Comparison of ENCODE assay signal across 14 cellular contexts in the genomic region with DNA sequence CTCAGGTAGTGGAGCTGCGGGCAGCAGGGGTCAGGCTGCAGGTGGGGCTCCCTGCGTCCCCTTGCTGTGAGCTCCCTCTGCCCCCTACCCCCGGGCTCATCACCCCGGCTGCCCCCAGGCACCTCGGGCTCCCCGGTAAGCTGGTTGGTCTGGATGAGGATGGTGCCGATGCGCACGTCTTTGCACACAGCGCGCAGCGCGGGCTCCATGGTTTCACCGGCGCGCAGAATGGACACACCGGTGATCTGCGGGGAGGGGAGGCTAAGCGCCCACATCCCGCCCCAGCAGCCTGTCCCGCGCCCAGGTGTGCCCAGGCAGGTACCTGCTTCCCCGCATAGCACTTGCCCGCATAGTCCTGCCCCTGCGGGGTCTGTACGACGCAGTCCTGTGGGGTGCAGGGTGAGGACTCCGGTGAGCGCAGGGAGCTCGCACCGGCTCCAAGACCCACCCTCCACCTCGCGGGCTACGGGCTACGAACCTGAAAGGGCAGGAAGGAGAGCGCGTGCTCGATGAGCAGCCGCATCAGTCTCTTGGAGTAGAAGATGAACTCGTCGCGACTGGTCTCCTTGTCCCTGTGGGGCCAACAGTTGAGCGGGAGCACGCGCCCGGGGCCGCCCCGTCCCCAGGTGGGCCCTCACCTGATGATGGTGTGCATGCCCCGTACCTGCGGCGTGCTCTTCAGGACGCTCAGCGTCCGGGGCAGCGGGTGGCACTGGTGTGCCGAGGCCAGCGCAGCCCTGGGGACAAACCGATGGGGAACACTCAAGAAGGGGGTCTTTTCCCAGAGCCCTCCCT. TPM values are rescaled to one million over a fixed set of nuclear protein-coding genes. Genes with fewer than 3 reads are reported as not detected.
DNase-seq lines count a peak whose midpoint lies in the region; ATAC-seq and TF ChIP-seq lines count a peak whose summit lies in the region.
"Had no signal": no experiment of that assay in that cellular context is flagged by ENCODE, and none has a peak within 500 bp of the region (broad histone marks: within the 10 kb centered on the region; RNA-seq: fewer than 3 reads in every experiment).

No MANE protein-coding gene starts in this region.

- ATAC-seq in right cardiac atrium, result peak; percentile 0 to 4
- no peak for ATAC-seq in GM19023 (IDR thresholded peaks at IDR 0.05; ENCODE audit: unreplicated experiment)

- 92% methylated on average over 58 of the region's 58 CpGs for WGBS in right cardiac atrium
- WGBS in spleen, 5 donors, result 94 to 97% (median 96%) methylated on average over 30 to 58 of the region's 58 CpGs

- CTCF ChIA-PET in activated CD4-positive, alpha-beta memory T cell treated with anti-CD3 and anti-CD28 coated beads, Interleukin-2, amount 10 ng/mL, durations not matched to agents 7 days and 5 days (lab: Charles Lee), result interaction anchor here (1.0 kb wide), 1 partner anchor 40 kb away, joined by 4 read pairs; no protein-coding TSS in a partner anchor
- CTCF ChIA-PET in activated CD4-positive, alpha-beta memory T cell treated with anti-CD3 and anti-CD28 coated beads for 36 hours (lab: Charles Lee), result interaction anchor here (0.9 kb wide), 1 partner anchor 33 kb away, joined by 4 read pairs; no protein-coding TSS in a partner anchor

- H3K4me3 ChIP-seq in Peyer's patch (no peak overlapping the region), right cardiac atrium (ENCODE audit: low read length) (no peak overlapping the region), spleen (no peak overlapping the region), ascending aorta (no peak overlapping the region)
- H3K4me3 ChIP-seq: tibial artery had no signal

- TF ChIP-seq CTCF in Peyer's patch (IDR thresholded peaks at IDR 0.05), result no peak
- no peak for TF ChIP-seq CTCF in spleen (IDR thresholded peaks at IDR 0.05 in 8 of 11, conservative IDR thresholded peaks at IDR 0.05 in 3 of 11)
- TF ChIP-seq CTCF in ascending aorta (IDR thresholded peaks at IDR 0.05), result no peak

- H3K27ac ChIP-seq in Peyer's patch, result peak overlapping the region in 3 of 4 donors; percentile 32 to 82 (median 43)
- no peak overlapping the region for H3K27ac ChIP-seq in right cardiac atrium (ENCODE audit: low read length)
- peak overlapping the region; percentile 42 to 92 (median 83) for H3K27ac ChIP-seq in spleen
- H3K27ac ChIP-seq in ascending aorta, result no peak overlapping the region
- H3K27ac ChIP-seq: tibial artery had no signal

- intact Hi-C loops in activated CD4-positive, alpha-beta memory T cell treated with anti-CD3 and anti-CD28 coated beads for 36 hours (cut with micrococcal nuclease), result no loop called here
- intact Hi-C loops in right cardiac atrium (cut with DNase I) (no loop called here), spleen (cut with DNase I; ENCODE audit: low total_unique reads) (no loop called here), ascending aorta (cut with DNase I) (no loop called here)

- H3K9me3 Mint-ChIP-seq in activated CD4-positive, alpha-beta memory T cell treated with anti-CD3 and anti-CD28 coated beads, Interleukin-2, amount 10 ng/mL, durations not matched to agents 7 days and 5 days, result no peaks in the 10 kb centered on the region
- H3K9me3 Mint-ChIP-seq in activated CD4-positive, alpha-beta memory T cell treated with anti-CD3 and anti-CD28 coated beads for 36 hours, result no peaks in the 10 kb centered on the region

- H3K9me3 ChIP-seq in Peyer's patch, result no peaks in the 10 kb centered on the region
- H3K9me3 ChIP-seq in right cardiac atrium (ENCODE audit: control insufficient read depth, low read length), result no peaks in the 10 kb centered on the region
- H3K9me3 ChIP-seq in spleen, result no peaks in the 10 kb centered on the region
- no peaks in the 10 kb centered on the region for H3K9me3 ChIP-seq in ascending aorta
- H3K9me3 ChIP-seq: tibial artery had no signal

- H3K27me3 ChIP-seq in Peyer's patch (no peaks in the 10 kb centered on the region), right cardiac atrium (ENCODE audit: control insufficient read depth, insufficient read depth) (no peaks in the 10 kb centered on the region), spleen (replicated peaks in 1 of 7) (no peaks in the 10 kb centered on the region), ascending aorta (no peaks in the 10 kb centered on the region)
- H3K27me3 ChIP-seq: tibial artery had no signal

- H3K27ac Mint-ChIP-seq in activated CD4-positive, alpha-beta memory T cell treated with anti-CD3 and anti-CD28 coated beads, Interleukin-2, amount 10 ng/mL, durations not matched to agents 7 days and 5 days, result peak overlapping the region; percentile 90
- H3K27ac Mint-ChIP-seq in activated CD4-positive, alpha-beta memory T cell treated with anti-CD3 and anti-CD28 coated beads for 36 hours, result no peak overlapping the region

- POLR2A ChIA-PET in activated CD4-positive, alpha-beta memory T cell treated with anti-CD3 and anti-CD28 coated beads, Interleukin-2, amount 10 ng/mL, durations not matched to agents 7 days and 5 days (lab: Charles Lee), result interaction anchor here (1.2 kb wide), 1 partner anchor 44 kb away, joined by 4 read pairs; no protein-coding TSS in a partner anchor
- POLR2A ChIA-PET in activated CD4-positive, alpha-beta memory T cell treated with anti-CD3 and anti-CD28 coated beads for 36 hours (lab: Charles Lee), result no interaction called here

- H3K4me1 ChIP-seq in Peyer's patch, result peaks cover 0 to 4% (median 0%) of the 10 kb centered on the region in 4 donors
- H3K4me1 ChIP-seq in right cardiac atrium (ENCODE audit: control insufficient read depth, insufficient read depth, low read length), result no peaks in the 10 kb centered on the region
- H3K4me1 ChIP-seq in spleen, result peaks cover 0 to 69% (median 32%) of the 10 kb centered on the region in 6 donors
- H3K4me1 ChIP-seq in ascending aorta, result no peaks in the 10 kb centered on the region

- H3K4me3 Mint-ChIP-seq in activated CD4-positive, alpha-beta memory T cell treated with anti-CD3 and anti-CD28 coated beads, Interleukin-2, amount 10 ng/mL, durations not matched to agents 7 days and 5 days, result peak overlapping the region; percentile 27
- H3K4me3 Mint-ChIP-seq in activated CD4-positive, alpha-beta memory T cell treated with anti-CD3 and anti-CD28 coated beads for 36 hours, result no peak overlapping the region

- peaks cover 0 to 82% (median 0%) of the 10 kb centered on the region in 3 donors for H3K36me3 ChIP-seq in Peyer's patch
- H3K36me3 ChIP-seq in spleen, result peaks cover 0 to 93% (median 69%) of the 10 kb centered on the region in 6 donors
- H3K36me3 ChIP-seq in ascending aorta, result peaks cover 50 to 78% of the 10 kb centered on the region in 2 donors

- TF ChIP-seq POLR2A in Peyer's patch (IDR thresholded peaks at IDR 0.05), result no peak
- no peak for TF ChIP-seq POLR2A in spleen (IDR thresholded peaks at IDR 0.05)

- peaks cover 27% of the 10 kb centered on the region for H3K4me1 Mint-ChIP-seq in activated CD4-positive, alpha-beta memory T cell treated with anti-CD3 and anti-CD28 coated beads, Interleukin-2, amount 10 ng/mL, durations not matched to agents 7 days and 5 days
- peaks cover 5% of the 10 kb centered on the region for H3K4me1 Mint-ChIP-seq in activated CD4-positive, alpha-beta memory T cell treated with anti-CD3 and anti-CD28 coated beads for 36 hours (ENCODE audit: low read depth)

- H3K27me3 Mint-ChIP-seq in activated CD4-positive, alpha-beta memory T cell treated with anti-CD3 and anti-CD28 coated beads, Interleukin-2, amount 10 ng/mL, durations not matched to agents 7 days and 5 days, result no peaks in the 10 kb centered on the region
- H3K27me3 Mint-ChIP-seq in activated CD4-positive, alpha-beta memory T cell treated with anti-CD3 and anti-CD28 coated beads for 36 hours, result no peaks in the 10 kb centered on the region

- DNase-seq in activated CD4-positive, alpha-beta memory T cell treated with anti-CD3 and anti-CD28 coated beads, Interleukin-2, amount 10 ng/mL, durations not matched to agents 7 days and 5 days, result no peak
- DNase-seq in activated CD4-positive, alpha-beta memory T cell treated with anti-CD3 and anti-CD28 coated beads for 36 hours, result no peak
- peak in 1 of 3 donors; percentile 47 for DNase-seq in Peyer's patch
- DNase-seq in right cardiac atrium, result peak; percentile 22 to 65 (median 54)
- DNase-seq in spleen, result peak; percentile 86
- no peak for DNase-seq in NCI-H345 treated with DMSO at 0.1 percent for 48 hours (lab: John Stamatoyannopoulos, UW; ENCODE audit: unreplicated experiment)
- DNase-seq in ascending aorta (ENCODE audit: low spot score in 2 of 2), result no peak
- DNase-seq: amniotic stem cell; DMS79; NCI-H1092; NCI-H446 treated with DMSO at 0.1 percent for 48 hours; stimulated activated CD4-positive, alpha-beta T cell treated with anti-CD3 and anti-CD28 coated beads, Interleukin-12 subunit alpha, Interleukin-12 subunit beta, amount 100 ng/mL, for 4 hours had no signal

- peaks cover 49% of the 10 kb centered on the region for H3K36me3 Mint-ChIP-seq in activated CD4-positive, alpha-beta memory T cell treated with anti-CD3 and anti-CD28 coated beads, Interleukin-2, amount 10 ng/mL, durations not matched to agents 7 days and 5 days (ENCODE audit: low read depth)
- H3K36me3 Mint-ChIP-seq in activated CD4-positive, alpha-beta memory T cell treated with anti-CD3 and anti-CD28 coated beads for 36 hours, result peaks cover 11% of the 10 kb centered on the region

RNA-seq across cellular contexts. Expression of gene UCKL1, which starts 15.5 kb away (rescaled TPM):
- 10 to 100 TPM; 36.3 to 36.6 TPM for total RNA-seq in activated CD4-positive, alpha-beta memory T cell treated with anti-CD3 and anti-CD28 coated beads, Interleukin-2, amount 10 ng/mL, durations not matched to agents 7 days and 5 days
- 10 to 100 TPM; 26.6 to 29.6 TPM for total RNA-seq in activated CD4-positive, alpha-beta memory T cell treated with anti-CD3 and anti-CD28 coated beads for 36 hours
- 100 to 1,000 TPM in 3 of 4 donors, 10 to 100 TPM in 1; 70.4 to 189 (median 136) TPM for total RNA-seq in Peyer's patch
- total RNA-seq in right cardiac atrium, result 10 to 100 TPM; 35.5 to 47.0 (median 44.0) TPM
- 36.5 TPM for polyA plus RNA-seq in right cardiac atrium
- total RNA-seq in spleen, result 10 to 100 TPM; 34.2 to 52.2 (median 47.1) TPM
- polyA plus RNA-seq in spleen, result 10 to 100 TPM; 36.0 to 68.0 (median 62.7) TPM
- 95.4 TPM for total RNA-seq in ascending aorta

RNA-seq across cellular contexts. Expression of gene ZNF512B, which starts 29.1 kb away (rescaled TPM):
- total RNA-seq in activated CD4-positive, alpha-beta memory T cell treated with anti-CD3 and anti-CD28 coated beads, Interleukin-2, amount 10 ng/mL, durations not matched to agents 7 days and 5 days, result 10 to 100 TPM; 16.5 to 16.7 TPM
- total RNA-seq in activated CD4-positive, alpha-beta memory T cell treated with anti-CD3 and anti-CD28 coated beads for 36 hours, result 10 to 100 TPM; 12.5 to 13.5 TPM
- total RNA-seq in Peyer's patch (1 to 10 TPM; 5.8 to 7.4 (median 6.4) TPM), right cardiac atrium (10 to 100 TPM; 12.3 to 16.1 (median 13.6) TPM), spleen (10 to 100 TPM in 6 of 7 donors, 1 to 10 TPM in 1; 9.5 to 21.8 (median 12.8) TPM), ascending aorta (17.5 TPM)
- polyA plus RNA-seq in right cardiac atrium (9.8 TPM), spleen (10 to 100 TPM in 1 of 3 donors, 1 to 10 TPM in 2; 3.4 to 12.0 (median 3.8) TPM)

RNA-seq across cellular contexts. Expression of gene SAMD10, which starts 38.8 kb away (rescaled TPM):
- total RNA-seq in activated CD4-positive, alpha-beta memory T cell treated with anti-CD3 and anti-CD28 coated beads, Interleukin-2, amount 10 ng/mL, durations not matched to agents 7 days and 5 days, result 10 to 100 TPM; 18.3 to 21.0 TPM
- total RNA-seq in activated CD4-positive, alpha-beta memory T cell treated with anti-CD3 and anti-CD28 coated beads for 36 hours, result 10 to 100 TPM; 23.7 to 24.5 TPM
- total RNA-seq in Peyer's patch (10 to 100 TPM in 3 of 4 donors, 1 to 10 TPM in 1; 1.7 to 14.3 (median 11.1) TPM), right cardiac atrium (1 to 10 TPM; 3.3 to 4.9 (median 3.8) TPM), spleen (10 to 100 TPM in 3 of 7 donors, 1 to 10 TPM in 4; 6.0 to 13.8 (median 8.9) TPM), ascending aorta (not detected)
- polyA plus RNA-seq in right cardiac atrium (4.8 TPM), spleen (10 to 100 TPM in 1 of 3 donors, 1 to 10 TPM in 2; 5.9 to 10.1 (median 6.1) TPM)

RNA-seq across cellular contexts. Expression of gene PRPF6, which starts 40.3 kb away (rescaled TPM):
- 10 to 100 TPM; 58.4 to 60.4 TPM for total RNA-seq in activated CD4-positive, alpha-beta memory T cell treated with anti-CD3 and anti-CD28 coated beads, Interleukin-2, amount 10 ng/mL, durations not matched to agents 7 days and 5 days
- 10 to 100 TPM; 62.3 to 63.1 TPM for total RNA-seq in activated CD4-positive, alpha-beta memory T cell treated with anti-CD3 and anti-CD28 coated beads for 36 hours
- total RNA-seq in Peyer's patch (10 to 100 TPM; 49.6 to 95.7 (median 64.2) TPM), right cardiac atrium (10 to 100 TPM; 42.5 to 44.7 (median 43.5) TPM), spleen (10 to 100 TPM; 53.4 to 71.1 (median 61.6) TPM), ascending aorta (33.5 TPM)
- polyA plus RNA-seq in right cardiac atrium (29.6 TPM), spleen (10 to 100 TPM; 39.9 to 52.4 (median 41.9) TPM)

RNA-seq across cellular contexts. Expression of gene DNAJC5, which starts 45.7 kb away (rescaled TPM):
- total RNA-seq in activated CD4-positive, alpha-beta memory T cell treated with anti-CD3 and anti-CD28 coated beads, Interleukin-2, amount 10 ng/mL, durations not matched to agents 7 days and 5 days, result 10 to 100 TPM; 58.6 to 59.7 TPM
- total RNA-seq in activated CD4-positive, alpha-beta memory T cell treated with anti-CD3 and anti-CD28 coated beads for 36 hours, result 10 to 100 TPM; 33.7 to 33.8 TPM
- total RNA-seq in Peyer's patch, result 100 to 1,000 TPM in 3 of 4 donors, 10 to 100 TPM in 1; 41.3 to 137 (median 113) TPM
- total RNA-seq in right cardiac atrium, result 10 to 100 TPM; 43.1 to 51.0 (median 49.9) TPM
- polyA plus RNA-seq in right cardiac atrium, result 32.2 TPM
- total RNA-seq in spleen, result 10 to 100 TPM; 47.5 to 83.1 (median 65.4) TPM
- 10 to 100 TPM; 12.7 to 32.3 (median 15.2) TPM for polyA plus RNA-seq in spleen
- 42.9 TPM for total RNA-seq in ascending aorta

Comparison
In these comparisons a context has a peak if more than half of its experiments do, and no peak if none do; other contexts are left out.
1. DNase-seq: peak in right cardiac atrium (3 of 3) and spleen (single experiment); none in activated CD4-positive, alpha-beta memory T cell treated with anti-CD3 and anti-CD28 coated beads, Interleukin-2, amount 10 ng/mL, durations not matched to agents 7 days and 5 days (single experiment), activated CD4-positive, alpha-beta memory T cell treated with anti-CD3 and anti-CD28 coated beads for 36 hours (single experiment), NCI-H345 treated with DMSO at 0.1 percent for 48 hours (single experiment) and ascending aorta (0 of 2).
2. H3K27ac ChIP-seq: peak in Peyer's patch (3 of 4) and spleen (8 of 8); none in right cardiac atrium (single experiment) and ascending aorta (0 of 2).